ENCODE assay signal across 7 cellular contexts in genomic region chr2:25606892-25607291, GRCh38.
DNase-seq lines count a peak whose midpoint lies in the region; ATAC-seq and TF ChIP-seq lines count a peak whose summit lies in the region.

No MANE protein-coding gene starts in this region.

- TF ChIP-seq CTCF in KMS-11 (conservative IDR thresholded peaks at IDR 0.05; ENCODE audit: low read depth, low read length): peak; percentile 68
- TF ChIP-seq CTCF in WI38 (IDR thresholded peaks at IDR 0.05; ENCODE audit: low read depth, low read length): 0 out of 2 replicates have a peak, but pooled peaks have one; percentile 16

- no peak overlapping the region for H3K27ac ChIP-seq in KMS-11

- no peaks in the 10 kb centered on the region for H3K79me2 ChIP-seq in KMS-11 (ENCODE audit: insufficient read depth, low read depth)

- no peak overlapping the region for H3K4me3 ChIP-seq in KMS-11 (IDR thresholded peaks at IDR 0.05; ENCODE audit: insufficient read depth, low read depth, low read length)
- no peak overlapping the region for H3K4me3 ChIP-seq in WI38 (ENCODE audit: low read depth, low read length)

- DNase-seq in Daoy (ENCODE audit: low read depth) (peak; percentile 39), inferior parietal cortex (ENCODE audit: extremely low spot score) (peak; percentile 72)

- no peak overlapping the region for H2AFZ ChIP-seq in KMS-11 (ENCODE audit: low read depth)

- no peak overlapping the region for H3K4me2 ChIP-seq in KMS-11

- no peak overlapping the region for H3K9ac ChIP-seq in KMS-11

- no peaks in the 10 kb centered on the region for H3K36me3 ChIP-seq in KMS-11 (ENCODE audit: insufficient read depth)

- no peaks in the 10 kb centered on the region for H3K27me3 ChIP-seq in KMS-11 (ENCODE audit: insufficient read depth, low read depth)

- H4K20me1 ChIP-seq in KMS-11 (ENCODE audit: insufficient read depth): no peaks in the 10 kb centered on the region

- ATAC-seq in HG02798 (IDR thresholded peaks at IDR 0.05; ENCODE audit: poor library complexity, unreplicated experiment) (no peak), GM21717 (IDR thresholded peaks at IDR 0.05; ENCODE audit: unreplicated experiment) (no peak), GM18907 (IDR thresholded peaks at IDR 0.05; ENCODE audit: unreplicated experiment) (no peak)

- H3K4me1 ChIP-seq in KMS-11 (ENCODE audit: low read depth, poor library complexity, severe bottlenecking): peaks cover 30% of the 10 kb centered on the region
